1 cellular context compared by ENCODE assay signal in genomic region chr19:11164278-11164677, GRCh38.
TF ChIP-seq lines count a peak whose summit lies in the region.

No MANE protein-coding gene starts in this region.

TF ChIP-seq in endothelial cell of umbilical vein, 7 proteins besides CTCF, POLR2A, EP300 and RAD21:
- TF ChIP-seq GATA2 (IDR thresholded peaks at IDR 0.05; ENCODE audit: insufficient read depth, insufficient read length, low read depth, low read length) (no peak), MYC (IDR thresholded peaks at IDR 0.05; ENCODE audit: low read depth, low read length) (no peak), EZH2 (IDR thresholded peaks at IDR 0.05; ENCODE audit: borderline replicate concordance, low read depth, low read length, severe bottlenecking) (no peak), POLR2AphosphoS5 (IDR thresholded peaks at IDR 0.05; ENCODE audit: insufficient read depth, low read depth, low read length) (no peak), JUN (IDR thresholded peaks at IDR 0.05; ENCODE audit: borderline replicate concordance, insufficient read depth, insufficient read length, low read depth) (no peak), FOS (IDR thresholded peaks at IDR 0.05; ENCODE audit: borderline replicate concordance, insufficient read depth, low read length) (no peak)
- TF ChIP-seq, protein P1, sequence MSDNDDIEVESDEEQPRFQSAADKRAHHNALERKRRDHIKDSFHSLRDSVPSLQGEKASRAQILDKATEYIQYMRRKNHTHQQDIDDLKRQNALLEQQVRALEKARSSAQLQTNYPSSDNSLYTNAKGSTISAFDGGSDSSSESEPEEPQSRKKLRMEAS (IDR thresholded peaks at IDR 0.05; ENCODE audit: insufficient read depth, insufficient read length), result no peak
